9 cellular contexts compared by ENCODE assay signal in genomic region chr14:100147181-100147631, GRCh38. TPM values are rescaled to one million over a fixed set of nuclear protein-coding genes. Genes with fewer than 3 reads are reported as not detected.
DNase-seq lines count a peak whose midpoint lies in the region; ATAC-seq and TF ChIP-seq lines count a peak whose summit lies in the region.
"Had no signal": no experiment of that assay in that cellular context is flagged by ENCODE, and none has a peak within 500 bp of the region (broad histone marks: within the 10 kb centered on the region; RNA-seq: fewer than 3 reads in every experiment).

No MANE protein-coding gene starts in this region.

- H3K4me3 ChIP-seq in HL-60 (replicated peaks; ENCODE audit: insufficient read depth, low read length), result peak overlapping the region; percentile 14; the same call in 1 of the 2 replicates
- no peak overlapping the region for H3K4me3 ChIP-seq in trophoblast cell (ENCODE audit: low read depth, low read length)

- H3K36me3 Mint-ChIP-seq in natural killer cell, result no peaks in the 10 kb centered on the region

- peaks cover 2% of the 10 kb centered on the region for H3K9me3 ChIP-seq in trophoblast cell (ENCODE audit: insufficient read depth, low read depth, low read length)

- no peaks in the 10 kb centered on the region for H3K79me1 ChIP-seq in trophoblast cell (ENCODE audit: low read length)

- H3K9ac ChIP-seq in trophoblast cell (ENCODE audit: low read length), result no peak overlapping the region

- H3K27me3 ChIP-seq in HL-60 (ENCODE audit: insufficient read depth, poor library complexity, severe bottlenecking), result no peaks in the 10 kb centered on the region
- H3K27me3 ChIP-seq in trophoblast cell (ENCODE audit: insufficient read depth, low read length), result no peaks in the 10 kb centered on the region

- peak overlapping the region; percentile 65 to 77 for H3K27ac Mint-ChIP-seq in natural killer cell

- no peak overlapping the region for H4K91ac ChIP-seq in trophoblast cell (ENCODE audit: low read depth, low read length)

- H3K27ac ChIP-seq in HL-60 (replicated peaks), result peak overlapping the region; percentile 82
- H3K27ac ChIP-seq in trophoblast cell (ENCODE audit: low read depth, low read length), result no peak overlapping the region

- no peak overlapping the region for H2AFZ ChIP-seq in trophoblast cell (ENCODE audit: insufficient read depth, low read length, poor library complexity)

- DNase-seq in Ammon's horn (ENCODE audit: low spot score), result peak; percentile 27
- DNase-seq in HL-60 (ENCODE audit: low read depth in 1 of 2, low spot score in 1 of 2), result peak; percentile 81 to 90
- DNase-seq in activated CD8-positive, alpha-beta memory T cell treated with anti-CD3 and anti-CD28 coated beads, Interleukin-2, amount 50 U/mL, for 24 hours (ENCODE audit: extremely low read depth), result peak; percentile 45
- DNase-seq in natural killer cell, result peak; percentile 64
- no peak for DNase-seq in trophoblast cell
- DNase-seq in left lobe of liver (ENCODE audit: low spot score), result no peak
- DNase-seq in mesenteric fat pad (ENCODE audit: low spot score), result no peak
- DNase-seq: IMR-90 had no signal

- peaks cover 10 to 11% of the 10 kb centered on the region in 2 experiments for H3K4me1 ChIP-seq in trophoblast cell (ENCODE audit: control insufficient read depth in 1 of 2, insufficient read depth in 2 of 2, low read length in 2 of 2)

- H3K79me2 ChIP-seq in trophoblast cell (ENCODE audit: control insufficient read depth, insufficient read depth, low read length, poor library complexity), result no peaks in the 10 kb centered on the region

- no peak overlapping the region for H2BK5ac ChIP-seq in trophoblast cell (ENCODE audit: low read depth, low read length, poor library complexity)

- no peak overlapping the region for H2AK5ac ChIP-seq in trophoblast cell (ENCODE audit: low read length)

- H2BK12ac ChIP-seq in trophoblast cell (ENCODE audit: low read length), result no peak overlapping the region

- no peaks in the 10 kb centered on the region for H3K9me3 Mint-ChIP-seq in natural killer cell

- H4K12ac ChIP-seq in trophoblast cell (ENCODE audit: low read depth, low read length), result no peak overlapping the region

- no peak overlapping the region for H4K8ac ChIP-seq in trophoblast cell (ENCODE audit: low read depth, low read length)

- no CpG with 5 or more reads among the region's 20 CpGs for WGBS in trophoblast cell (ENCODE audit: extremely low coverage, insufficient coverage, insufficient read length)

- H3K23ac ChIP-seq in trophoblast cell (ENCODE audit: low read length), result no peak overlapping the region

- H3K4me1 Mint-ChIP-seq in natural killer cell, result peaks cover 5 to 39% of the 10 kb centered on the region in 2 donors

- no peaks in the 10 kb centered on the region for H3K27me3 Mint-ChIP-seq in natural killer cell (ENCODE audit: low read depth in 2 of 2)

- H2BK120ac ChIP-seq in trophoblast cell (ENCODE audit: insufficient read depth, low read length, poor library complexity), result no peak overlapping the region

- ATAC-seq in natural killer cell (peak; percentile 80 to 92 (median 82)), HG02759 (IDR thresholded peaks at IDR 0.05; ENCODE audit: unreplicated experiment) (no peak), left lobe of liver (no peak)

- no peak overlapping the region for H3K4ac ChIP-seq in trophoblast cell (ENCODE audit: low read depth, low read length)

- no peak overlapping the region for H3K4me2 ChIP-seq in trophoblast cell (ENCODE audit: low read length)

- intact Hi-C loops in natural killer cell (cut with micrococcal nuclease), result loop anchor here (1.0 to 2.0 kb wide), 2 partner anchors 46 to 232 kb away; no protein-coding TSS in a partner anchor

- H3K18ac ChIP-seq in trophoblast cell (ENCODE audit: low read length), result no peak overlapping the region

- H3K4me3 Mint-ChIP-seq in natural killer cell, result peak overlapping the region; percentile 68

- peaks cover 3 to 4% of the 10 kb centered on the region in 2 experiments for H3K36me3 ChIP-seq in trophoblast cell (ENCODE audit: control insufficient read depth in 1 of 2, insufficient read depth in 2 of 2, low read length in 2 of 2)

- no peak for TF ChIP-seq CTCF in HL-60 (IDR thresholded peaks at IDR 0.05; ENCODE audit: insufficient read depth, low read length)
- TF ChIP-seq CTCF in natural killer cell (IDR thresholded peaks at IDR 0.05), result no peak

- no peak overlapping the region for H3K14ac ChIP-seq in trophoblast cell (ENCODE audit: low read length)

RNA-seq across cellular contexts. Expression of gene DEGS2, which starts 12.2 kb away (rescaled TPM):
- total RNA-seq in natural killer cell (1 to 10 TPM in 2 of 3 donors, under 1 TPM in 1; 0.60 to 7.1 (median 4.4) TPM), left lobe of liver (0.93 TPM), mesenteric fat pad (0.45 TPM)
- 4.2 and 4.6 TPM in 2 replicates for polyA plus RNA-seq in trophoblast cell (2013)
- total RNA-seq: IMR-90 had no signal
- polyA plus RNA-seq: IMR-90 had no signal

Comparison
In these comparisons a context has a peak if more than half of its experiments do, and no peak if none do; other contexts are left out.
1. DNase-seq: peak in Ammon's horn (single experiment), HL-60 (2 of 2), activated CD8-positive, alpha-beta memory T cell treated with anti-CD3 and anti-CD28 coated beads, Interleukin-2, amount 50 U/mL, for 24 hours (single experiment) and natural killer cell (single experiment); none in trophoblast cell (0 of 2), left lobe of liver (single experiment) and mesenteric fat pad (single experiment).
2. ATAC-seq: peak in natural killer cell (3 of 3); none in HG02759 (single experiment) and left lobe of liver (single experiment).